15 cellular contexts compared by ENCODE assay signal in genomic region chr1:234730110-234730509, GRCh38.
A peak's percentile ranks its signal among the peaks of the same experiment; 100 is the strongest.
DNase-seq lines count a peak whose midpoint lies in the region; ATAC-seq and TF ChIP-seq lines count a peak whose summit lies in the region.
"Had no signal": no experiment of that assay in that cellular context is flagged by ENCODE, and none has a peak within 500 bp of the region (broad histone marks: within the 10 kb centered on the region; RNA-seq: fewer than 3 reads in every experiment).

No MANE protein-coding gene starts in this region.

- H3K4me1 ChIP-seq in osteoblast (ENCODE audit: insufficient read depth, low read length), result peaks cover 46% of the 10 kb centered on the region

- peak overlapping the region; percentile 91 for H3K27ac Mint-ChIP-seq in activated CD4-positive, alpha-beta T cell treated with anti-CD3 and anti-CD28 coated beads, Interleukin-2, amount 10 ng/mL, durations not matched to agents 7 days and 5 days
- peak overlapping the region; percentile 87 to 93 for H3K27ac Mint-ChIP-seq in activated naive CD4-positive, alpha-beta T cell treated with anti-CD3 and anti-CD28 coated beads, Interleukin-2, amount 50 U/mL, for 72 hours

- no peak overlapping the region for H3K4me3 ChIP-seq in osteoblast (ENCODE audit: insufficient read depth, low read length)
- H3K4me3 ChIP-seq: SJSA1 had no signal

- ATAC-seq in activated naive CD4-positive, alpha-beta T cell treated with anti-CD3 and anti-CD28 coated beads, Interleukin-2, amount 50 U/mL, for 72 hours, result no peak
- ATAC-seq: left cardiac atrium had no signal

- H3K9me3 Mint-ChIP-seq in activated CD4-positive, alpha-beta T cell treated with anti-CD3 and anti-CD28 coated beads, Interleukin-2, amount 10 ng/mL, durations not matched to agents 7 days and 5 days, result peaks cover 2% of the 10 kb centered on the region
- no peaks in the 10 kb centered on the region for H3K9me3 Mint-ChIP-seq in activated naive CD4-positive, alpha-beta T cell treated with anti-CD3 and anti-CD28 coated beads, Interleukin-2, amount 50 U/mL, for 72 hours
- H3K9me3 Mint-ChIP-seq: effector memory CD8-positive, alpha-beta T cell; neural crest cell had no signal

- CTCF ChIA-PET in activated CD4-positive, alpha-beta T cell treated with anti-CD3 and anti-CD28 coated beads, Interleukin-2, amount 10 ng/mL, durations not matched to agents 7 days and 5 days (lab: Charles Lee), result no interaction called here

- no peaks in the 10 kb centered on the region for H3K9me3 ChIP-seq in osteoblast (ENCODE audit: low read depth, low read length)
- H3K9me3 ChIP-seq: SJSA1 had no signal

- H3K4me2 ChIP-seq in osteoblast (ENCODE audit: insufficient read depth, low read length), result no peak overlapping the region

- no peaks in the 10 kb centered on the region for H3K36me3 ChIP-seq in osteoblast (ENCODE audit: insufficient read depth, low read length)
- H3K36me3 ChIP-seq: SJSA1 had no signal

- H3K4me1 Mint-ChIP-seq in activated CD4-positive, alpha-beta T cell treated with anti-CD3 and anti-CD28 coated beads, Interleukin-2, amount 10 ng/mL, durations not matched to agents 7 days and 5 days, result peaks cover 82% of the 10 kb centered on the region

- H4K20me1 ChIP-seq in osteoblast (ENCODE audit: insufficient read depth, low read length), result no peaks in the 10 kb centered on the region

- H3K36me3 Mint-ChIP-seq in activated CD4-positive, alpha-beta T cell treated with anti-CD3 and anti-CD28 coated beads, Interleukin-2, amount 10 ng/mL, durations not matched to agents 7 days and 5 days (ENCODE audit: low read depth), result peaks cover 2% of the 10 kb centered on the region
- H3K36me3 Mint-ChIP-seq in activated naive CD4-positive, alpha-beta T cell treated with anti-CD3 and anti-CD28 coated beads, Interleukin-2, amount 50 U/mL, for 72 hours, result peaks cover 0 to 42% of the 10 kb centered on the region in 2 donors

- TF ChIP-seq CTCF in osteoblast (IDR thresholded peaks at IDR 0.05; ENCODE audit: extremely low read depth, low read depth, low read length), result no peak

- no peaks in the 10 kb centered on the region for H3K27me3 Mint-ChIP-seq in activated CD4-positive, alpha-beta T cell treated with anti-CD3 and anti-CD28 coated beads, Interleukin-2, amount 10 ng/mL, durations not matched to agents 7 days and 5 days
- H3K27me3 Mint-ChIP-seq: effector memory CD8-positive, alpha-beta T cell had no signal

- H3K4me3 Mint-ChIP-seq in activated CD4-positive, alpha-beta T cell treated with anti-CD3 and anti-CD28 coated beads, Interleukin-2, amount 10 ng/mL, durations not matched to agents 7 days and 5 days, result no peak overlapping the region
- H3K4me3 Mint-ChIP-seq: neural crest cell had no signal

- no peaks in the 10 kb centered on the region for H3K79me2 ChIP-seq in osteoblast (ENCODE audit: insufficient read depth, low read length)

- POLR2A ChIA-PET in activated CD4-positive, alpha-beta T cell treated with anti-CD3 and anti-CD28 coated beads, Interleukin-2, amount 10 ng/mL, durations not matched to agents 7 days and 5 days (lab: Charles Lee), result interaction anchor here (0.6 kb wide), 1 partner anchor 126 kb away, joined by 3 read pairs; no protein-coding TSS in a partner anchor

- DNase-seq in activated CD4-positive, alpha-beta T cell treated with anti-CD3 and anti-CD28 coated beads, Interleukin-2, amount 10 ng/mL, durations not matched to agents 7 days and 5 days, result no peak
- no peak for DNase-seq in activated CD4-positive, alpha-beta T cell treated with anti-CD3 and anti-CD28 coated beads for 4 hours
- DNase-seq in NOMO-1 (lab: John Stamatoyannopoulos, UW; ENCODE audit: unreplicated experiment in 2 of 2) (peak; percentile 21 to 68), osteoblast (ENCODE audit: insufficient read length, low spot score, missing footprints) (no peak), NCI-H748 treated with DMSO at 0.1 percent for 48 hours (lab: John Stamatoyannopoulos, UW) (no peak), NCI-H1930 (lab: John Stamatoyannopoulos, UW) (no peak), GF-D8 (lab: John Stamatoyannopoulos, UW) (no peak)
- no peak for DNase-seq in activated naive CD4-positive, alpha-beta T cell treated with anti-CD3 and anti-CD28 coated beads, Interleukin-2, amount 50 U/mL, for 72 hours (ENCODE audit: low spot score in 2 of 2)
- DNase-seq: anterior cingulate cortex, left cardiac atrium, NCI-H1092, small intestine had no signal

- no peak overlapping the region for H2AFZ ChIP-seq in osteoblast (ENCODE audit: low read length)

- H3K27me3 ChIP-seq in osteoblast (ENCODE audit: insufficient read depth, low read length), result no peaks in the 10 kb centered on the region
- H3K27me3 ChIP-seq: SJSA1 had no signal

- peak overlapping the region; percentile 97 for H3K27ac ChIP-seq in osteoblast (ENCODE audit: low read depth, low read length)
- H3K27ac ChIP-seq: SJSA1 had no signal

Comparison
In these comparisons a context has a peak if more than half of its experiments do, and no peak if none do; other contexts are left out.
1. DNase-seq: peak in NOMO-1 (2 of 2); none in activated CD4-positive, alpha-beta T cell treated with anti-CD3 and anti-CD28 coated beads, Interleukin-2, amount 10 ng/mL, durations not matched to agents 7 days and 5 days (single experiment), activated CD4-positive, alpha-beta T cell treated with anti-CD3 and anti-CD28 coated beads for 4 hours (0 of 2), activated naive CD4-positive, alpha-beta T cell treated with anti-CD3 and anti-CD28 coated beads, Interleukin-2, amount 50 U/mL, for 72 hours (0 of 2), osteoblast (single experiment), NCI-H748 treated with DMSO at 0.1 percent for 48 hours (single experiment), NCI-H1930 (0 of 2) and GF-D8 (single experiment).